In genomic region chr20:59350330-59351147, GRCh38 we compare ENCODE assay signal across 26 cellular contexts. TPM values are rescaled to one million over a fixed set of nuclear protein-coding genes. Genes with fewer than 3 reads are reported as not detected.
"Had no signal": no experiment of that assay in that cellular context is flagged by ENCODE, and none has a peak within 500 bp of the region (broad histone marks: within the 10 kb centered on the region; RNA-seq: fewer than 3 reads in every experiment).

No MANE protein-coding gene starts in this region.

- H3K9me3 ChIP-seq: left ventricle myocardium inferior, mucosa of descending colon, ovary, right atrium auricular region, sigmoid colon, suprapubic skin, thoracic aorta, tibial artery, upper lobe of right lung had no signal

- H3K4me1 ChIP-seq: left ventricle myocardium inferior, right atrium auricular region, suprapubic skin, tibial artery, upper lobe of right lung had no signal

- DNase-seq: left ventricle myocardium inferior; mesendoderm; midbrain; naive thymus-derived CD4-positive, alpha-beta T cell; ovary; sigmoid colon; spleen; stimulated activated CD4-positive, alpha-beta T cell treated with anti-CD3 and anti-CD28 coated beads, Interleukin-4, amount 100 ng/mL, for 24 hours; stimulated activated naive CD4-positive, alpha-beta T cell; tibial artery; trophoblast cell; upper lobe of right lung had no signal

- H3K27ac ChIP-seq: left ventricle myocardium inferior, ovary, right atrium auricular region, sigmoid colon, spleen, suprapubic skin, thoracic aorta, tibial artery, upper lobe of right lung had no signal

- H3K36me3 ChIP-seq: left ventricle myocardium inferior, ovary, right atrium auricular region, sigmoid colon, spleen, suprapubic skin, thoracic aorta, tibial artery, upper lobe of right lung had no signal

- H3K4me3 ChIP-seq: left ventricle myocardium inferior, lung, mucosa of descending colon, ovary, right atrium auricular region, sigmoid colon, spleen, suprapubic skin, thoracic aorta, tibial artery, upper lobe of right lung had no signal

- FAIRE-seq: keratinocyte, small intestine had no signal

- H3K27me3 ChIP-seq: ovary, right atrium auricular region, sigmoid colon, spleen, tibial artery, upper lobe of right lung had no signal

- ATAC-seq: naive thymus-derived CD4-positive, alpha-beta T cell; natural killer cell treated with Interleukin-12 subunit alpha and Interleukin-12 subunit beta and Interleukin-15 and Interleukin-18, amount 100 ng/mL, for 72 hours; stimulated activated effector memory CD8-positive, alpha-beta T cell treated with anti-CD3 and anti-CD28 coated beads, Interleukin-12 subunit alpha, Interleukin-12 subunit beta, amount 100 ng/mL, for 72 hours; upper lobe of right lung had no signal

RNA-seq across cellular contexts. Expression of gene EDN3, which starts 50.1 kb away (rescaled TPM):
- total RNA-seq: left ventricle myocardium inferior; myocyte; natural killer cell treated with Interleukin-12 subunit alpha and Interleukin-12 subunit beta and Interleukin-15 and Interleukin-18, amount 100 ng/mL, for 72 hours; omental fat pad; pulmonary artery endothelial cell; renal cortical epithelial cell; right atrium auricular region; subcutaneous adipose tissue; thoracic aorta had no signal
- polyA plus RNA-seq: keratinocyte had no signal
